Comparison of ENCODE assay signal across 22 cellular contexts in genomic region chr6:79425589-79426311, GRCh38.
A peak's percentile ranks its signal among the peaks of the same experiment; 100 is the strongest.
DNase-seq lines count a peak whose midpoint lies in the region; ATAC-seq, FAIRE-seq and TF ChIP-seq lines count a peak whose summit lies in the region.
"Had no signal": no experiment of that assay in that cellular context is flagged by ENCODE, and none has a peak within 500 bp of the region (broad histone marks: within the 10 kb centered on the region; RNA-seq: fewer than 3 reads in every experiment).

No MANE protein-coding gene starts in this region.

- H3K36me3 ChIP-seq in K562 (ENCODE audit: control insufficient read depth, insufficient read depth, low read length), result no peaks in the 10 kb centered on the region

- H3K4me3 Mint-ChIP-seq in activated CD4-positive, alpha-beta T cell treated with anti-CD3 and anti-CD28 coated beads, Interleukin-2, amount 10 ng/mL, durations not matched to agents 24 days and 14 days, result no peak overlapping the region
- H3K4me3 Mint-ChIP-seq: HFFc6 had no signal

- no peak for TF ChIP-seq EP300 in K562 (IDR thresholded peaks at IDR 0.05; ENCODE audit: low read length)

- no peak overlapping the region for H3K27ac Mint-ChIP-seq in activated CD4-positive, alpha-beta T cell treated with anti-CD3 and anti-CD28 coated beads, Interleukin-2, amount 10 ng/mL, durations not matched to agents 24 days and 14 days
- H3K27ac Mint-ChIP-seq: HFFc6 had no signal

- no peaks in the 10 kb centered on the region for H3K9me3 ChIP-seq in K562 (replicated peaks; ENCODE audit: control insufficient read depth, insufficient read depth, low read depth, low read length)

- in situ Hi-C loops in G401 (cut with HindIII; ENCODE audit: low sequenced_read_pairs), result no loop called here
- in situ Hi-C loops in K562 (cut with MboI), result no loop called here

- no peaks in the 10 kb centered on the region for H3K36me3 Mint-ChIP-seq in activated CD4-positive, alpha-beta T cell treated with anti-CD3 and anti-CD28 coated beads, Interleukin-2, amount 10 ng/mL, durations not matched to agents 24 days and 14 days (ENCODE audit: low read depth)

- intact Hi-C loops in K562 (cut with micrococcal nuclease), result no loop called here
- intact Hi-C loops in activated CD4-positive, alpha-beta T cell treated with anti-CD3 and anti-CD28 coated beads, Interleukin-2, amount 10 ng/mL, durations not matched to agents 24 days and 14 days (cut with micrococcal nuclease), result no loop called here

- H2AFZ ChIP-seq in K562 (ENCODE audit: low read depth, low read length), result no peak overlapping the region

- 0% methylated on average over 4 of the region's 5 CpGs for WGBS in K562 (ENCODE audit: insufficient coverage, low coverage, missing lambda C conversion rate)

- no peak for TF ChIP-seq CTCF in K562 (IDR thresholded peaks at IDR 0.05 in 2 of 3, conservative IDR thresholded peaks at IDR 0.05 in 1 of 3; ENCODE audit: insufficient read depth in 2 of 3, low read depth in 1 of 3, low read length in 3 of 3)

- no peak overlapping the region for H3K27ac ChIP-seq in K562 (ENCODE audit: extremely low read depth, low read depth, low read length)
- H3K27ac ChIP-seq: 22Rv1, C4-2B had no signal

- no peak for TF ChIP-seq RAD21 in K562 (CRISPR knock-in tag; conservative IDR thresholded peaks at IDR 0.05 in 1 of 2, IDR thresholded peaks at IDR 0.05 in 1 of 2)

- peaks cover 6% of the 10 kb centered on the region for H3K27me3 Mint-ChIP-seq in activated CD4-positive, alpha-beta T cell treated with anti-CD3 and anti-CD28 coated beads, Interleukin-2, amount 10 ng/mL, durations not matched to agents 24 days and 14 days

- no peaks in the 10 kb centered on the region for H3K4me1 ChIP-seq in K562 (replicated peaks in 1 of 2; ENCODE audit: control insufficient read depth in 2 of 2, insufficient read depth in 2 of 2, low read length in 2 of 2)

- no peaks in the 10 kb centered on the region for H3K9me1 ChIP-seq in K562 (ENCODE audit: control insufficient read depth, insufficient read depth, low read length)

- H3K4me1 Mint-ChIP-seq in activated CD4-positive, alpha-beta T cell treated with anti-CD3 and anti-CD28 coated beads, Interleukin-2, amount 10 ng/mL, durations not matched to agents 24 days and 14 days, result no peaks in the 10 kb centered on the region

- peak; percentile 26 for DNase-seq in DMS53 (lab: John Stamatoyannopoulos, UW)
- no peak for DNase-seq in DMS53 treated with DMSO at 0.1 percent for 48 hours (lab: John Stamatoyannopoulos, UW; ENCODE audit: unreplicated experiment)
- DNase-seq in G401 (ENCODE audit: low spot score), result peak; percentile 33
- DNase-seq in K562 (ENCODE audit: extremely low read depth in 1 of 4, low spot score in 3 of 4), result no peak
- DNase-seq in lung microvascular endothelial cell (ENCODE audit: low read depth in 2 of 2), result peak; percentile 21 to 48
- no peak for DNase-seq in activated CD4-positive, alpha-beta T cell treated with anti-CD3 and anti-CD28 coated beads, Interleukin-2, amount 10 ng/mL, durations not matched to agents 24 days and 14 days
- no peak for DNase-seq in RKO (ENCODE audit: low spot score)
- DNase-seq in NCI-H1092 (lab: John Stamatoyannopoulos, UW), result no peak
- DNase-seq: AML-193, GDM1, HFFc6, Karpas-422, NCI-H146, NCI-H2107, NCI-H446 treated with DMSO at 0.1 percent for 48 hours, RPMI8226, SHP77 treated with DMSO at 0.1 percent for 48 hours had no signal

- BruUV-seq in K562 (replicated peaks; lab: Mats Ljungman, UMichigan), result no TSS peak

- H3K9ac ChIP-seq in K562 (ENCODE audit: insufficient read depth in 1 of 2, low read depth in 2 of 2, low read length in 2 of 2), result no peak overlapping the region

- POLR2A ChIA-PET in K562 (lab: Yijun Ruan, JAX), result interaction anchor here (1.8 kb wide), 1 partner anchor 19 kb away, joined by 4 read pairs; no protein-coding TSS in a partner anchor

- H3K4me3 ChIP-seq in K562, result no peak overlapping the region

- no peaks in the 10 kb centered on the region for H3K79me2 ChIP-seq in K562 (ENCODE audit: control insufficient read depth, insufficient read depth, low read length)

- no peak for FAIRE-seq in K562 (lab: Jason Lieb, UNC)
- FAIRE-seq: D721Med, H54 had no signal

- TF ChIP-seq POLR2A in K562 (conservative IDR thresholded peaks at IDR 0.05), result no peak

- peaks cover 2% of the 10 kb centered on the region in 2 experiments; a peak in 2 of 5 replicates for H3K27me3 ChIP-seq in K562 (ENCODE audit: control insufficient read depth in 2 of 2, insufficient read depth in 2 of 2, low read length in 2 of 2)

- no peak overlapping the region for H3K4me2 ChIP-seq in K562 (ENCODE audit: insufficient read depth, low read length)

- no peaks in the 10 kb centered on the region for H4K20me1 ChIP-seq in K562 (replicated peaks; ENCODE audit: control insufficient read depth, insufficient read depth, low read length)

- CTCF ChIA-PET in K562 (lab: Yijun Ruan, JAX; ENCODE audit: low intra/inter-chr PET ratio), result no interaction called here

- H3K9me3 Mint-ChIP-seq in activated CD4-positive, alpha-beta T cell treated with anti-CD3 and anti-CD28 coated beads, Interleukin-2, amount 10 ng/mL, durations not matched to agents 24 days and 14 days, result no peaks in the 10 kb centered on the region
- H3K9me3 Mint-ChIP-seq: HFFc6 had no signal

- no peak for ATAC-seq in K562
- ATAC-seq: SK-N-SH treated with all-trans-retinoic acid at 6 μM for 48 hours had no signal

TF ChIP-seq in K562, 482 proteins besides CTCF, POLR2A, EP300 and RAD21:
- no peak for TF ChIP-seq BCOR (IDR thresholded peaks at IDR 0.05)
- no peak for TF ChIP-seq PHF21A (IDR thresholded peaks at IDR 0.05; ENCODE audit: borderline replicate concordance, low read depth)
- TF ChIP-seq STAT6 (CRISPR knock-in tag; IDR thresholded peaks at IDR 0.05), result no peak
- no peak for TF ChIP-seq CBX3 (IDR thresholded peaks at IDR 0.05; ENCODE audit: borderline replicate concordance in 1 of 2, low read length in 2 of 2)
- TF ChIP-seq PTTG1 (tag; IDR thresholded peaks at IDR 0.05; ENCODE audit: low read depth), result no peak
- TF ChIP-seq RAD51 (IDR thresholded peaks at IDR 0.05; ENCODE audit: borderline replicate concordance, low read depth), result peak; percentile 31; the same call in 1 of the 2 replicates
- no peak for TF ChIP-seq CHD2 (IDR thresholded peaks at IDR 0.05; ENCODE audit: low read depth, low read length)
- no peak for TF ChIP-seq ZNF589 (CRISPR knock-in tag; IDR thresholded peaks at IDR 0.05; ENCODE audit: low read depth)
- no peak for TF ChIP-seq SMAD3 (CRISPR knock-in tag; conservative IDR thresholded peaks at IDR 0.05)
- TF ChIP-seq RBM22 (IDR thresholded peaks at IDR 0.05; ENCODE audit: low read depth, low read length, poor library complexity, severe bottlenecking), result no peak
- no peak for TF ChIP-seq RBM15 (IDR thresholded peaks at IDR 0.05; ENCODE audit: insufficient read depth, low read length)
- peak; percentile 87 for TF ChIP-seq TFE3 (CRISPR knock-in tag; IDR thresholded peaks at IDR 0.05)
- TF ChIP-seq ZZZ3 (IDR thresholded peaks at IDR 0.05), result no peak
- TF ChIP-seq ZNF77 (CRISPR knock-in tag; IDR thresholded peaks at IDR 0.05), result no peak
- TF ChIP-seq BRF1 (IDR thresholded peaks at IDR 0.05; ENCODE audit: borderline replicate concordance, extremely low read depth, insufficient read length), result no peak

Comparison
In these comparisons a context has a peak if more than half of its experiments do, and no peak if none do; other contexts are left out.
1. DNase-seq: peak in DMS53 (single experiment), G401 (single experiment) and lung microvascular endothelial cell (2 of 2); none in DMS53 treated with DMSO at 0.1 percent for 48 hours (single experiment), K562 (0 of 4), activated CD4-positive, alpha-beta T cell treated with anti-CD3 and anti-CD28 coated beads, Interleukin-2, amount 10 ng/mL, durations not matched to agents 24 days and 14 days (single experiment), RKO (single experiment) and NCI-H1092 (single experiment).